Comparison of ENCODE assay signal across 22 cellular contexts in genomic region chr22:25557218-25557617, GRCh38.
"Had no signal": no experiment of that assay in that cellular context is flagged by ENCODE, and none has a peak within 500 bp of the region (broad histone marks: within the 10 kb centered on the region; RNA-seq: fewer than 3 reads in every experiment).

No MANE protein-coding gene starts in this region.

- DNase-seq: effector CD8-positive, alpha-beta T cell; effector memory CD8-positive, alpha-beta T cell; endodermal cell; erythroblast; esophagus squamous epithelium; foreskin fibroblast; foreskin melanocyte; gastrocnemius medialis; glutamatergic neuron; head of caudate nucleus; heart right ventricle; hippocampal formation; left cardiac atrium; left lung; left ventricle myocardium superior; lower lobe of right lung; mesenchymal stem cell; mucosa of descending colon had no signal

- H3K9me3 ChIP-seq: esophagus squamous epithelium, gastrocnemius medialis, heart right ventricle, left lung, lower lobe of right lung, mucosa of descending colon had no signal

- H3K4me3 ChIP-seq: coronary artery, esophagus squamous epithelium, gastrocnemius medialis, heart right ventricle, left lung, lower lobe of right lung, mucosa of descending colon had no signal

- H3K4me1 ChIP-seq: esophagus squamous epithelium, gastrocnemius medialis, lower lobe of right lung had no signal

- H3K36me3 Mint-ChIP-seq: mesothelial cell of epicardium had no signal

- H3K4me1 Mint-ChIP-seq: endodermal cell had no signal

- H3K27ac ChIP-seq: coronary artery, epithelial cell of prostate, esophagus squamous epithelium, gastrocnemius medialis, heart right ventricle, left lung, lower lobe of right lung had no signal

- H3K36me3 ChIP-seq: esophagus squamous epithelium, gastrocnemius medialis, heart right ventricle, left lung, lower lobe of right lung had no signal

- H3K9me3 Mint-ChIP-seq: effector memory CD8-positive, alpha-beta T cell; endodermal cell; mesothelial cell of epicardium had no signal

- H3K27ac Mint-ChIP-seq: effector memory CD8-positive, alpha-beta T cell; endodermal cell; mesothelial cell of epicardium had no signal

- H3K4me3 Mint-ChIP-seq: effector memory CD8-positive, alpha-beta T cell; endodermal cell; mesothelial cell of epicardium had no signal

- ATAC-seq: effector memory CD8-positive, alpha-beta T cell; esophagus mucosa; gastrocnemius medialis; heart right ventricle; left cardiac atrium; left lung; left ventricle myocardium superior; lower lobe of right lung; mucosa of descending colon had no signal
